32 cellular contexts compared by ENCODE assay signal in genomic region chr2:106537711-106538275, GRCh38. TPM values are rescaled to one million over a fixed set of nuclear protein-coding genes. Genes with fewer than 3 reads are reported as not detected.
DNase-seq lines count a peak whose midpoint lies in the region; ATAC-seq and TF ChIP-seq lines count a peak whose summit lies in the region.
"Had no signal": no experiment of that assay in that cellular context is flagged by ENCODE, and none has a peak within 500 bp of the region (broad histone marks: within the 10 kb centered on the region; RNA-seq: fewer than 3 reads in every experiment).

No MANE protein-coding gene starts in this region.

- peak overlapping the region; percentile 56 for H3K4me2 ChIP-seq in neural progenitor cell

- H3K4me3 Mint-ChIP-seq in endodermal cell = peak overlapping the region; percentile 23
- no peak overlapping the region for H3K4me3 Mint-ChIP-seq in neural progenitor cell
- H3K4me3 Mint-ChIP-seq: activated CD4-positive, alpha-beta memory T cell treated with anti-CD3 and anti-CD28 coated beads for 36 hours; activated T-helper 1 cell treated with anti-CD3 and anti-CD28 coated beads, Interleukin-12 subunit alpha, Interleukin-12 subunit beta, Interleukin-2, Interleukin-4 antibody, amounts not matched to agents 30 ng/mL and 10 ng/mL and 1 ng/mL, durations not matched to agents 14 hours and 24 hours and 36 hours; CD8-positive, alpha-beta memory T cell; T-helper 2 cell treated with Interferon-gamma antibody and Interleukin-4, amounts not matched to agents 5 μg/mL and 100 μg/mL, for 36 hours had no signal

- peaks cover 9% of the 10 kb centered on the region for H3K27me3 ChIP-seq in endodermal cell (ENCODE audit: control insufficient read depth, insufficient read depth, low read length, poor library complexity, severe bottlenecking)
- peaks cover under 1% of the 10 kb centered on the region for H3K27me3 ChIP-seq in neural progenitor cell
- H3K27me3 ChIP-seq: tibial artery had no signal

- no peaks in the 10 kb centered on the region for H3K9me3 Mint-ChIP-seq in endodermal cell
- no peaks in the 10 kb centered on the region for H3K9me3 Mint-ChIP-seq in neural progenitor cell
- H3K9me3 Mint-ChIP-seq: activated CD4-positive, alpha-beta memory T cell treated with anti-CD3 and anti-CD28 coated beads for 36 hours; activated naive CD4-positive, alpha-beta T cell treated with anti-CD3 and anti-CD28 coated beads, Interleukin-2, amount 50 U/mL, for 72 hours; activated T-helper 1 cell treated with anti-CD3 and anti-CD28 coated beads, Interleukin-12 subunit alpha, Interleukin-12 subunit beta, Interleukin-2, Interleukin-4 antibody, amounts not matched to agents 30 ng/mL and 10 ng/mL and 1 ng/mL, durations not matched to agents 14 hours and 24 hours and 36 hours; CD8-positive, alpha-beta memory T cell; T-helper 2 cell treated with Interferon-gamma antibody and Interleukin-4, amounts not matched to agents 5 μg/mL and 100 μg/mL, for 36 hours had no signal

- H3K27ac Mint-ChIP-seq in endodermal cell = no peak overlapping the region
- no peak overlapping the region for H3K27ac Mint-ChIP-seq in neural progenitor cell
- H3K27ac Mint-ChIP-seq: activated CD4-positive, alpha-beta memory T cell treated with anti-CD3 and anti-CD28 coated beads for 36 hours; activated naive CD4-positive, alpha-beta T cell treated with anti-CD3 and anti-CD28 coated beads, Interleukin-2, amount 50 U/mL, for 72 hours; activated T-helper 1 cell treated with anti-CD3 and anti-CD28 coated beads, Interleukin-12 subunit alpha, Interleukin-12 subunit beta, Interleukin-2, Interleukin-4 antibody, amounts not matched to agents 30 ng/mL and 10 ng/mL and 1 ng/mL, durations not matched to agents 14 hours and 24 hours and 36 hours; CD8-positive, alpha-beta memory T cell; T-helper 2 cell treated with Interferon-gamma antibody and Interleukin-4, amounts not matched to agents 5 μg/mL and 100 μg/mL, for 36 hours had no signal

- H3K27me3 Mint-ChIP-seq in endodermal cell (ENCODE audit: insufficient read depth) (peaks cover 11% of the 10 kb centered on the region), neural progenitor cell (ENCODE audit: insufficient read depth, low read depth) (peaks cover 18% of the 10 kb centered on the region)

- peak; percentile 43 for DNase-seq in NCI-H82 (lab: John Stamatoyannopoulos, UW)
- DNase-seq in NCI-H82 treated with DMSO at 0.1 percent for 48 hours (lab: John Stamatoyannopoulos, UW; ENCODE audit: unreplicated experiment) = no peak
- peak; percentile 17 for DNase-seq in ELF-1 (ENCODE audit: low read depth, low spot score)
- DNase-seq in endodermal cell = no peak
- peak; percentile 66 for DNase-seq in neural progenitor cell (ENCODE audit: low spot score)
- DNase-seq in stimulated activated CD4-positive, alpha-beta T cell treated with anti-CD3 and anti-CD28 coated beads, Interleukin-2, amount 100 ng/mL, for 48 hours = no peak
- DNase-seq in G401 (ENCODE audit: low spot score) = no peak
- DNase-seq: activated CD4-positive, alpha-beta memory T cell treated with anti-CD3 and anti-CD28 coated beads for 36 hours; activated CD4-positive, CD25-positive, alpha-beta regulatory T cell treated with anti-CD3 and anti-CD28 coated beads, Interleukin-2, amount 50 U/mL, for 72 hours; activated CD8-positive, alpha-beta memory T cell treated with anti-CD3 and anti-CD28 coated beads, Interleukin-2, amount 50 U/mL, for 4 hours; AML-193; CD8-positive, alpha-beta memory T cell; hippocampal formation; Kasumi-1; left cardiac atrium; mesenchymal stem cell; NCI-H1436 treated with DMSO at 0.1 percent for 48 hours; NCI-H2171 treated with DMSO at 0.1 percent for 48 hours; NCI-H526 treated with DMSO at 0.1 percent for 48 hours; stimulated activated CD4-positive, alpha-beta T cell treated with anti-CD3 and anti-CD28 coated beads, Interleukin-4, amount 100 ng/mL, for 4 hours; tibial artery had no signal

- H2AFZ ChIP-seq in neural progenitor cell (replicated peaks) = no peak overlapping the region

- H3K9me3 ChIP-seq in endodermal cell (ENCODE audit: control insufficient read depth, low read length) (no peaks in the 10 kb centered on the region), neural progenitor cell (ENCODE audit: low read depth) (no peaks in the 10 kb centered on the region)
- H3K9me3 ChIP-seq: gastroesophageal sphincter, tibial artery had no signal

- H3K27ac ChIP-seq in endodermal cell (ENCODE audit: low read depth, low read length) (no peak overlapping the region), neural progenitor cell (peak overlapping the region; percentile 14)
- H3K27ac ChIP-seq: gastroesophageal sphincter, tibial artery had no signal

- in situ Hi-C loops in G401 (cut with HindIII; ENCODE audit: low sequenced_read_pairs) = no loop called here

- H3F3A ChIP-seq in neural progenitor cell (ENCODE audit: low read depth) = peaks cover 16% of the 10 kb centered on the region

- H3K36me3 ChIP-seq in endodermal cell (ENCODE audit: control insufficient read depth, insufficient read depth, low read length) (no peaks in the 10 kb centered on the region), neural progenitor cell (no peaks in the 10 kb centered on the region)
- H3K36me3 ChIP-seq: gastroesophageal sphincter, tibial artery had no signal

- H3K4me1 ChIP-seq in endodermal cell (ENCODE audit: control insufficient read depth, insufficient read depth, low read length) (no peaks in the 10 kb centered on the region), neural progenitor cell (peaks cover 26% of the 10 kb centered on the region)

- H3K9ac ChIP-seq in endodermal cell (ENCODE audit: extremely low read depth, low read length, poor library complexity, severe bottlenecking) (no peak overlapping the region), neural progenitor cell (no peak overlapping the region)

- WGBS in endodermal cell (ENCODE audit: insufficient coverage in 1 of 2, insufficient read length in 1 of 2), 2 experiments = 73 to 89% methylated on average over 11 to 14 of the region's 14 CpGs

- H4K20me1 ChIP-seq in neural progenitor cell (ENCODE audit: low read depth) = no peaks in the 10 kb centered on the region

- no peak for TF ChIP-seq CTCF in endodermal cell (conservative IDR thresholded peaks at IDR 0.05)
- no peak for TF ChIP-seq CTCF in neural progenitor cell (IDR thresholded peaks at IDR 0.05)

- peaks cover 28% of the 10 kb centered on the region for H3K4me1 Mint-ChIP-seq in endodermal cell
- peaks cover 22% of the 10 kb centered on the region for H3K4me1 Mint-ChIP-seq in neural progenitor cell

- ATAC-seq in GM21447 (IDR thresholded peaks at IDR 0.05; ENCODE audit: unreplicated experiment) = no peak
- ATAC-seq: activated naive CD4-positive, alpha-beta T cell treated with anti-CD3 and anti-CD28 coated beads, Interleukin-2, amount 50 U/mL, for 72 hours; HCT116; Panc1 had no signal

- H3K36me3 Mint-ChIP-seq in endodermal cell (ENCODE audit: low read depth) = no peaks in the 10 kb centered on the region
- no peaks in the 10 kb centered on the region for H3K36me3 Mint-ChIP-seq in neural progenitor cell
- H3K36me3 Mint-ChIP-seq: activated CD4-positive, alpha-beta memory T cell treated with anti-CD3 and anti-CD28 coated beads for 36 hours; activated naive CD4-positive, alpha-beta T cell treated with anti-CD3 and anti-CD28 coated beads, Interleukin-2, amount 50 U/mL, for 72 hours; CD8-positive, alpha-beta memory T cell had no signal

- H3K4me3 ChIP-seq in endodermal cell (ENCODE audit: low read length) (peak overlapping the region; percentile 11), neural progenitor cell (no peak overlapping the region)
- H3K4me3 ChIP-seq: gastroesophageal sphincter, tibial artery had no signal

- H3K79me2 ChIP-seq in neural progenitor cell (ENCODE audit: low read depth) = no peaks in the 10 kb centered on the region

RNA-seq across cellular contexts. Expression of gene CD8B2, which starts 50.6 kb away (rescaled TPM):
- total RNA-seq in endodermal cell (not detected), neural progenitor cell (ENCODE audit: low replicate concordance) (not detected in 2 replicates)
- polyA plus RNA-seq in endodermal cell (2013, experiment 1 of 2) = not detected
- not detected for polyA plus RNA-seq in endodermal cell (2013, experiment 2 of 2)
- not detected in 2 replicates for total RNA-seq in G401 (2014; rRNA removed; shearing (Covaris generic))
- total RNA-seq: A673, chondrocyte, fibroblast of lung, left cardiac atrium, posterior vena cava had no signal
- polyA plus RNA-seq: fibroblast of lung had no signal

Comparison
In these comparisons a context has a peak if more than half of its experiments do, and no peak if none do; other contexts are left out.
1. DNase-seq: peak in NCI-H82 (single experiment), ELF-1 (single experiment) and neural progenitor cell (single experiment); none in NCI-H82 treated with DMSO at 0.1 percent for 48 hours (single experiment), endodermal cell (single experiment), stimulated activated CD4-positive, alpha-beta T cell treated with anti-CD3 and anti-CD28 coated beads, Interleukin-2, amount 100 ng/mL, for 48 hours (0 of 2) and G401 (single experiment).